In genomic region chr3:50272911-50273688, GRCh38 we compare ENCODE assay signal across 8 cellular contexts. TPM values are rescaled to one million over a fixed set of nuclear protein-coding genes. Genes with fewer than 3 reads are reported as not detected.
DNase-seq lines count a peak whose midpoint lies in the region; ATAC-seq and TF ChIP-seq lines count a peak whose summit lies in the region.

No MANE protein-coding gene starts in this region.

- TF ChIP-seq CTCF in AG10803 (conservative IDR thresholded peaks at IDR 0.05; ENCODE audit: low read length): peak; percentile 91

- peak overlapping the region; percentile 58 to 70 for H3K18ac ChIP-seq in mesenchymal stem cell (ENCODE audit: low read depth in 1 of 2, low read length in 2 of 2)

- peak overlapping the region in 1 of 2 experiments; percentile 66 for H3K23ac ChIP-seq in mesenchymal stem cell (ENCODE audit: low read length in 2 of 2)

- peak overlapping the region; percentile 58 for H3K4me2 ChIP-seq in mesenchymal stem cell (ENCODE audit: low read length, poor library complexity, severe bottlenecking)

- ATAC-seq in GM18909 (IDR thresholded peaks at IDR 0.05; ENCODE audit: poor library complexity, unreplicated experiment) (peak; percentile 82), HG03342 (IDR thresholded peaks at IDR 0.05; ENCODE audit: unreplicated experiment) (peak; percentile 81)

- peak overlapping the region; percentile 57 for H3K9ac ChIP-seq in mesenchymal stem cell (ENCODE audit: low read length)

- H3K27me3 ChIP-seq in effector memory CD4-positive, alpha-beta T cell (replicated peaks; ENCODE audit: control insufficient read depth, insufficient read depth, low read length, poor library complexity, severe bottlenecking): peaks cover 36% of the 10 kb centered on the region
- H3K27me3 ChIP-seq in mesenchymal stem cell (ENCODE audit: control insufficient read depth in 1 of 2, insufficient read depth in 1 of 2, low read length in 2 of 2): peaks cover 21 to 31% of the 10 kb centered on the region in 2 experiments

- H3K4ac ChIP-seq in mesenchymal stem cell (ENCODE audit: low read depth in 1 of 2, low read length in 2 of 2): peak overlapping the region in 1 of 2 experiments; percentile 50

- H3K79me1 ChIP-seq in mesenchymal stem cell (replicated peaks; ENCODE audit: low read length, poor library complexity, severe bottlenecking): no peaks in the 10 kb centered on the region

- H3K9me3 ChIP-seq in effector memory CD4-positive, alpha-beta T cell (ENCODE audit: control insufficient read depth, low read length): no peaks in the 10 kb centered on the region
- H3K9me3 ChIP-seq in mesenchymal stem cell (ENCODE audit: control insufficient read depth, low read length): no peaks in the 10 kb centered on the region

- H3K36me3 ChIP-seq in effector memory CD4-positive, alpha-beta T cell (ENCODE audit: control insufficient read depth, insufficient read depth, low read length): no peaks in the 10 kb centered on the region
- peaks cover 0 to 5% of the 10 kb centered on the region in 2 experiments for H3K36me3 ChIP-seq in mesenchymal stem cell (ENCODE audit: control insufficient read depth in 1 of 2, insufficient read depth in 2 of 2, low read depth in 1 of 2, low read length in 2 of 2)

- H2BK15ac ChIP-seq in mesenchymal stem cell (ENCODE audit: low read depth, poor library complexity, severe bottlenecking): no peak overlapping the region

- H4K91ac ChIP-seq in mesenchymal stem cell (ENCODE audit: low read length): peak overlapping the region; percentile 52

- no peak overlapping the region for H3K27ac ChIP-seq in effector memory CD4-positive, alpha-beta T cell (ENCODE audit: insufficient read depth, low read length, poor library complexity, severe bottlenecking)
- H3K27ac ChIP-seq in mesenchymal stem cell (ENCODE audit: low read length, poor library complexity, severe bottlenecking): no peak overlapping the region

- H2AFZ ChIP-seq in mesenchymal stem cell (ENCODE audit: low read depth, low read length): peak overlapping the region; percentile 33

- H3K4me3 ChIP-seq in AG10803 (ENCODE audit: low read length) (peak overlapping the region; percentile 38), mesenchymal stem cell (ENCODE audit: insufficient read depth in 1 of 2, low read depth in 1 of 2, low read length in 2 of 2) (peak overlapping the region; percentile 34 to 72)
- H3K4me3 ChIP-seq in effector memory CD4-positive, alpha-beta T cell (ENCODE audit: insufficient read depth, low read depth, low read length, poor library complexity, severe bottlenecking): peak overlapping the region; percentile 23

- H2BK5ac ChIP-seq in mesenchymal stem cell (ENCODE audit: low read depth, low read length, poor library complexity, severe bottlenecking): no peak overlapping the region

- WGBS in mesenchymal stem cell: 26% methylated on average over 57 of the region's 61 CpGs

- no peak overlapping the region for H3K14ac ChIP-seq in mesenchymal stem cell (ENCODE audit: low read length in 2 of 2)

- H2AK5ac ChIP-seq in mesenchymal stem cell (ENCODE audit: low read length, severe bottlenecking): no peak overlapping the region

- H4K8ac ChIP-seq in mesenchymal stem cell (ENCODE audit: low read length): peak overlapping the region; percentile 27

- H2BK12ac ChIP-seq in mesenchymal stem cell (ENCODE audit: low read length in 2 of 2): peak overlapping the region in 1 of 2 experiments; percentile 95

- DNase-seq in AG10803 (ENCODE audit: low read depth) (peak; percentile 48), NCI-H82 treated with DMSO at 0.1 percent for 48 hours (lab: John Stamatoyannopoulos, UW; ENCODE audit: unreplicated experiment) (peak; percentile 35), mesenchymal stem cell (peak; percentile 73)
- peak; percentile 60 to 84 for DNase-seq in activated CD8-positive, alpha-beta memory T cell treated with anti-CD3 and anti-CD28 coated beads for 1 hour (ENCODE audit: extremely low read depth in 1 of 2, low read depth in 1 of 2)
- DNase-seq in effector memory CD4-positive, alpha-beta T cell: peak; percentile 63 to 80 (median 73)
- DNase-seq in stimulated activated CD8-positive, alpha-beta memory T cell treated with anti-CD3 and anti-CD28 coated beads, Interleukin-12 subunit alpha, Interleukin-12 subunit beta, amount 100 ng/mL, for 24 hours (ENCODE audit: extremely low read depth): peak; percentile 55

- H3K4me1 ChIP-seq in effector memory CD4-positive, alpha-beta T cell (ENCODE audit: control insufficient read depth, insufficient read depth, low read length, poor library complexity, severe bottlenecking): peaks cover 31% of the 10 kb centered on the region
- peaks cover 50% of the 10 kb centered on the region for H3K4me1 ChIP-seq in mesenchymal stem cell (ENCODE audit: control insufficient read depth, insufficient read depth, low read depth, low read length)

- H2BK120ac ChIP-seq in mesenchymal stem cell (ENCODE audit: low read depth, low read length): no peak overlapping the region

RNA-seq across cellular contexts. Expression of gene SEMA3B, which starts 4.2 kb away (rescaled TPM):
- polyA plus RNA-seq in mesenchymal stem cell (2013, experiment 1 of 2): 4.7 TPM
- polyA plus RNA-seq in mesenchymal stem cell (2013, experiment 2 of 2): 4.8 TPM

RNA-seq across cellular contexts. Expression of gene LSMEM2, which starts 5.8 kb away (rescaled TPM):
- polyA plus RNA-seq in mesenchymal stem cell (2013, experiment 1 of 2): not detected
- polyA plus RNA-seq in mesenchymal stem cell (2013, experiment 2 of 2): not detected

RNA-seq across cellular contexts. Expression of gene IFRD2, which starts 19.1 kb away (rescaled TPM):
- polyA plus RNA-seq in mesenchymal stem cell (2013, experiment 1 of 2): 24.4 TPM
- 23.2 TPM for polyA plus RNA-seq in mesenchymal stem cell (2013, experiment 2 of 2)

RNA-seq across cellular contexts. Expression of gene HYAL3, which starts 26.1 kb away (rescaled TPM):
- polyA plus RNA-seq in mesenchymal stem cell (2013, experiment 1 of 2): 4.2 TPM
- 4.2 TPM for polyA plus RNA-seq in mesenchymal stem cell (2013, experiment 2 of 2)

RNA-seq across cellular contexts. Expression of gene NAA80, which starts 26.1 kb away (rescaled TPM):
- 11.2 TPM for polyA plus RNA-seq in mesenchymal stem cell (2013, experiment 1 of 2)
- 11.6 TPM for polyA plus RNA-seq in mesenchymal stem cell (2013, experiment 2 of 2)
